ENCODE assay signal across 10 cellular contexts in the genomic region with DNA sequence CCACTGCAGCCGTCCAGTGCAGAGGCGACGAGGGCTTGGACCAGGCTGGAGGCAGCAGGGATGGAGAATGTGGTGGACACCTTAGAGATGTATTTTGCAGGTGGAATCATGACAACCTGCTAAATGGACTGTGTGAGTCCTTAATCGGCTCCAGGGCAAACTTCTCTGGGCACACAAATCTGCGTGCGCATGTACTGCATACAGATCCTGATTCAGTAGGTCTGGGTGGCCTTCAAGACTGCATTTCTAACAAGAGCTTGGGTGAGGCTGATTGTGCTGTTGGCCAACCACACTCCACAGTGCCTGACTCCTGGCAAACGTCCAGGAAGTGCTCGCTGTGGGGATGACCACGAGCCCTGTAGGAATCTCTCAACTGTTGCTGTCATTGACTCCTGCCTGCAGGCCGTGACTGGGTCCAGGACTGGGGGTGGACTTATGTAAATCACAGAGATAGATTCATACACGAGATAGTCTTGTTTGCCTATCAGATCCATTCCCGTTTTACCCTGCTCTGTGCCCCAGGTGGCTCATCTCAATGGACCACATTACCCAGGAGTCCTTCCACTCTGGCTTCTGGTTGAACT. TPM values are rescaled to one million over a fixed set of nuclear protein-coding genes. Genes with fewer than 3 reads are reported as not detected.
DNase-seq lines count a peak whose midpoint lies in the region; ATAC-seq and TF ChIP-seq lines count a peak whose summit lies in the region.
"Had no signal": no experiment of that assay in that cellular context is flagged by ENCODE, and none has a peak within 500 bp of the region (broad histone marks: within the 10 kb centered on the region; RNA-seq: fewer than 3 reads in every experiment).

No MANE protein-coding gene starts in this region.

- H3K4me1 ChIP-seq in HEK293 (ENCODE audit: control insufficient read depth, insufficient read depth, low read length) (no peaks in the 10 kb centered on the region), adipocyte (ENCODE audit: control insufficient read depth, insufficient read depth, low read length) (peaks cover 61% of the 10 kb centered on the region), right cardiac atrium (ENCODE audit: control insufficient read depth, insufficient read depth, low read length) (peaks cover 51% of the 10 kb centered on the region), spleen (peaks cover 35 to 100% (median 91%) of the 10 kb centered on the region in 6 donors)

- DNase-seq in adipocyte (ENCODE audit: low read depth) (peak; percentile 65), right cardiac atrium (peak; percentile 76 to 88 (median 85)), spleen (no peak), DMS53 treated with DMSO at 0.1 percent for 48 hours (lab: John Stamatoyannopoulos, UW; ENCODE audit: unreplicated experiment) (no peak), WERI-Rb-1 (no peak)
- DNase-seq: activated CD4-positive, alpha-beta T cell treated with anti-CD3 and anti-CD28 coated beads, Interleukin-2, amount 50 U/mL, for 4 hours had no signal

- intact Hi-C loops in right cardiac atrium (cut with DNase I): loop anchor here in 1 of 4 donors (5.0 kb wide), 1 partner anchor 43 kb away; no protein-coding TSS in a partner anchor
- intact Hi-C loops in spleen (cut with DNase I; ENCODE audit: low total_unique reads): no loop called here

- 47% methylated on average over 12 of the region's 12 CpGs for WGBS in right cardiac atrium
- whole genome bisulfite sequencing in spleen, 5 donors: 55 to 74% (median 63%) methylated on average over 8 to 12 of the region's 12 CpGs

- CTCF ChIA-PET in HEK293 (lab: Yijun Ruan, JAX): interaction anchor here (1.1 kb wide), 1 partner anchor 34 kb away, joined by 3 read pairs; no protein-coding TSS in a partner anchor

- no peaks in the 10 kb centered on the region for H3K9me3 ChIP-seq in HEK293 (ENCODE audit: control insufficient read depth, insufficient read depth, low read depth, low read length)
- H3K9me3 ChIP-seq in adipocyte (ENCODE audit: control insufficient read depth, low read length): no peaks in the 10 kb centered on the region
- H3K9me3 ChIP-seq in right cardiac atrium (ENCODE audit: control insufficient read depth, low read length): no peaks in the 10 kb centered on the region
- no peaks in the 10 kb centered on the region for H3K9me3 ChIP-seq in spleen
- H3K9me3 ChIP-seq in WERI-Rb-1 (ENCODE audit: severe bottlenecking): no peaks in the 10 kb centered on the region

- POLR2A ChIA-PET in HEK293 (lab: Yijun Ruan, JAX): no interaction called here

- H3K4me3 ChIP-seq in HEK293 (ENCODE audit: low read depth, low read length): no peak overlapping the region
- H3K4me3 ChIP-seq in adipocyte (ENCODE audit: low read length): no peak overlapping the region
- H3K4me3 ChIP-seq in right cardiac atrium (ENCODE audit: low read length): no peak overlapping the region
- no peak overlapping the region for H3K4me3 ChIP-seq in spleen
- H3K4me3 ChIP-seq in WERI-Rb-1 (ENCODE audit: low read depth, low read length): no peak overlapping the region

- no peak overlapping the region for H3K27ac ChIP-seq in HEK293 (ENCODE audit: extremely low read depth, low read depth, low read length)
- H3K27ac ChIP-seq in right cardiac atrium (ENCODE audit: low read length): peak overlapping the region; percentile 53
- H3K27ac ChIP-seq in spleen: peak overlapping the region; percentile 35 to 88 (median 82)
- H3K27ac ChIP-seq in WERI-Rb-1: no peak overlapping the region
- H3K27ac ChIP-seq: epithelial cell of prostate had no signal

- no peaks in the 10 kb centered on the region for H3K36me3 ChIP-seq in HEK293 (ENCODE audit: control insufficient read depth in 2 of 2, insufficient read depth in 1 of 2, low read length in 2 of 2)
- H3K36me3 ChIP-seq in adipocyte (ENCODE audit: control insufficient read depth, insufficient read depth, low read length, severe bottlenecking): peaks cover 5% of the 10 kb centered on the region
- H3K36me3 ChIP-seq in spleen: peaks cover 0 to 89% (median 0%) of the 10 kb centered on the region in 6 donors
- H3K36me3 ChIP-seq in WERI-Rb-1: no peaks in the 10 kb centered on the region

- H3K27me3 ChIP-seq in adipocyte (replicated peaks; ENCODE audit: control insufficient read depth, insufficient read depth, low read length): no peaks in the 10 kb centered on the region
- no peaks in the 10 kb centered on the region for H3K27me3 ChIP-seq in right cardiac atrium (ENCODE audit: control insufficient read depth, insufficient read depth)
- no peaks in the 10 kb centered on the region for H3K27me3 ChIP-seq in spleen (replicated peaks in 1 of 7)
- no peaks in the 10 kb centered on the region for H3K27me3 ChIP-seq in WERI-Rb-1 (ENCODE audit: insufficient read depth, low read depth, severe bottlenecking)

- ATAC-seq in right cardiac atrium (peak; percentile 3 to 4), HG02678 (IDR thresholded peaks at IDR 0.05; ENCODE audit: unreplicated experiment) (no peak), GM18870 (IDR thresholded peaks at IDR 0.05; ENCODE audit: unreplicated experiment) (no peak)

- no peak overlapping the region for H3K9ac ChIP-seq in adipocyte (ENCODE audit: low read length)

- TF ChIP-seq POLR2A in spleen (IDR thresholded peaks at IDR 0.05): no peak

- TF ChIP-seq CTCF in HEK293 (tag by site-specific recombination; IDR thresholded peaks at IDR 0.05): no peak
- TF ChIP-seq CTCF in spleen (IDR thresholded peaks at IDR 0.05 in 8 of 11, conservative IDR thresholded peaks at IDR 0.05 in 3 of 11): no peak
- TF ChIP-seq CTCF in WERI-Rb-1 (IDR thresholded peaks at IDR 0.05; ENCODE audit: low read depth, low read length): no peak

TF ChIP-seq in HEK293, 187 proteins besides CTCF, POLR2A, EP300 and RAD21 (continues in another document):
- TF ChIP-seq SCRT2 (tag by site-specific recombination; IDR thresholded peaks at IDR 0.05): peak; percentile 65
- TF ChIP-seq ZNF830 (tag by site-specific recombination; IDR thresholded peaks at IDR 0.05; ENCODE audit: low read depth): no peak
- no peak for TF ChIP-seq TRIM28 (IDR thresholded peaks at IDR 0.05; ENCODE audit: borderline replicate concordance, low read length)
- TF ChIP-seq, protein P1, sequence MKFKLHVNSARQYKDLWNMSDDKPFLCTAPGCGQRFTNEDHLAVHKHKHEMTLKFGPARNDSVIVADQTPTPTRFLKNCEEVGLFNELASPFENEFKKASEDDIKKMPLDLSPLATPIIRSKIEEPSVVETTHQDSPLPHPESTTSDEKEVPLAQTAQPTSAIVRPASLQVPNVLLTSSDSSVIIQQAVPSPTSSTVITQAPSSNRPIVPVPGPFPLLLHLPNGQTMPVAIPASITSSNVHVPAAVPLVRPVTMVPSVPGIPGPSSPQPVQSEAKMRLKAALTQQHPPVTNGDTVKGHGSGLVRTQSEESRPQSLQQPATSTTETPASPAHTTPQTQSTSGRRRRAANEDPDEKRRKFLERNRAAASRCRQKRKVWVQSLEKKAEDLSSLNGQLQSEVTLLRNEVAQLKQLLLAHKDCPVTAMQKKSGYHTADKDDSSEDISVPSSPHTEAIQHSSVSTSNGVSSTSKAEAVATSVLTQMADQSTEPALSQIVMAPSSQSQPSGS (tag by site-specific recombination; IDR thresholded peaks at IDR 0.05; ENCODE audit: low read depth): no peak
- no peak for TF ChIP-seq ZNF140 (tag by site-specific recombination; IDR thresholded peaks at IDR 0.05)
- no peak for TF ChIP-seq ZNF596 (tag by site-specific recombination; IDR thresholded peaks at IDR 0.05)
- no peak for TF ChIP-seq ZNF169 (tag by site-specific recombination; IDR thresholded peaks at IDR 0.05)
- no peak for TF ChIP-seq TCF7L2 (IDR thresholded peaks at IDR 0.05; ENCODE audit: borderline replicate concordance, low read depth, low read length)
- TF ChIP-seq ZNF658 (tag by site-specific recombination; IDR thresholded peaks at IDR 0.05): no peak
- no peak for TF ChIP-seq ZNF792 (tag by site-specific recombination; IDR thresholded peaks at IDR 0.05)
- TF ChIP-seq, protein P2, sequence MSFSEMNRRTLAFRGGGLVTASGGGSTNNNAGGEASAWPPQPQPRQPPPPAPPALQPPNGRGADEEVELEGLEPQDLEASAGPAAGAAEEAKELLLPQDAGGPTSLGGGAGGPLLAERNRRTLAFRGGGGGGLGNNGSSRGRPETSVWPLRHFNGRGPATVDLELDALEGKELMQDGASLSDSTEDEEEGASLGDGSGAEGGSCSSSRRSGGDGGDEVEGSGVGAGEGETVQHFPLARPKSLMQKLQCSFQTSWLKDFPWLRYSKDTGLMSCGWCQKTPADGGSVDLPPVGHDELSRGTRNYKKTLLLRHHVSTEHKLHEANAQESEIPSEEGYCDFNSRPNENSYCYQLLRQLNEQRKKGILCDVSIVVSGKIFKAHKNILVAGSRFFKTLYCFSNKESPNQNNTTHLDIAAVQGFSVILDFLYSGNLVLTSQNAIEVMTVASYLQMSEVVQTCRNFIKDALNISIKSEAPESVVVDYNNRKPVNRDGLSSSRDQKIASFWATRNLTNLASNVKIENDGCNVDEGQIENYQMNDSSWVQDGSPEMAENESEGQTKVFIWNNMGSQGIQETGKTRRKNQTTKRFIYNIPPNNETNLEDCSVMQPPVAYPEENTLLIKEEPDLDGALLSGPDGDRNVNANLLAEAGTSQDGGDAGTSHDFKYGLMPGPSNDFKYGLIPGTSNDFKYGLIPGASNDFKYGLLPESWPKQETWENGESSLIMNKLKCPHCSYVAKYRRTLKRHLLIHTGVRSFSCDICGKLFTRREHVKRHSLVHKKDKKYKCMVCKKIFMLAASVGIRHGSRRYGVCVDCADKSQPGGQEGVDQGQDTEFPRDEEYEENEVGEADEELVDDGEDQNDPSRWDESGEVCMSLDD (tag by site-specific recombination; IDR thresholded peaks at IDR 0.05): no peak
- no peak for TF ChIP-seq YY2 (tag by site-specific recombination; IDR thresholded peaks at IDR 0.05)
- no peak for TF ChIP-seq ZNF629 (tag by site-specific recombination; IDR thresholded peaks at IDR 0.05)
- TF ChIP-seq ZNF514 (tag by site-specific recombination; IDR thresholded peaks at IDR 0.05): no peak
- no peak for TF ChIP-seq ZNF341 (tag by site-specific recombination; IDR thresholded peaks at IDR 0.05; ENCODE audit: low read depth)
- TF ChIP-seq ZIC2 (tag by site-specific recombination; IDR thresholded peaks at IDR 0.05): peak; percentile 44; the same call in 1 of the 2 replicates

RNA-seq across cellular contexts. Expression of a gene that starts 27.2 kb away (rescaled TPM):
- total RNA-seq in right cardiac atrium (10 to 100 TPM; 28.3 to 42.2 (median 39.4) TPM), spleen (100 to 1,000 TPM in 4 of 7 donors, 10 to 100 TPM in 3; 52.6 to 144 (median 123) TPM)
- polyA plus RNA-seq in right cardiac atrium (39.2 TPM), spleen (10 to 100 TPM; 18.2 to 89.1 (median 32.2) TPM)

Comparison
In these comparisons a context has a peak if more than half of its experiments do, and no peak if none do; other contexts are left out.
1. H3K27ac ChIP-seq: peak in right cardiac atrium (single experiment) and spleen (8 of 8); none in HEK293 (single experiment) and WERI-Rb-1 (single experiment).
2. DNase-seq: peak in adipocyte (single experiment) and right cardiac atrium (3 of 3); none in spleen (single experiment), DMS53 treated with DMSO at 0.1 percent for 48 hours (single experiment) and WERI-Rb-1 (single experiment).
3. ATAC-seq: peak in right cardiac atrium (2 of 2); none in HG02678 (single experiment) and GM18870 (single experiment).